ENCODE assay signal across 8 cellular contexts in genomic region chr19:10315335-10316214, GRCh38. TPM values are rescaled to one million over a fixed set of nuclear protein-coding genes. Genes with fewer than 3 reads are reported as not detected.
DNase-seq lines count a peak whose midpoint lies in the region; TF ChIP-seq lines count a peak whose summit lies in the region.

Gene FDX2 (minus strand): TSS chr19:10316015. CDS start chr19:10315996, 19 bp downstream.

- no peak for TF ChIP-seq CTCF in OCI-LY7 (conservative IDR thresholded peaks at IDR 0.05; ENCODE audit: low read length)
- no peak for TF ChIP-seq CTCF in epithelial cell of proximal tubule (conservative IDR thresholded peaks at IDR 0.05; ENCODE audit: low read depth, low read length)

- DNase-seq in HuH-7 (ENCODE audit: low spot score) (peak; percentile 95), OCI-LY7 (ENCODE audit: low spot score) (peak; percentile 86), activated T-cell treated with anti-CD3 and anti-CD28 coated beads for 4 hours (peak; percentile 93), epithelial cell of proximal tubule (ENCODE audit: low read depth) (no peak)
- peak; percentile 90 for DNase-seq in stimulated activated CD8-positive, alpha-beta memory T cell treated with anti-CD3 and anti-CD28 coated beads, Interleukin-4, amount 100 ng/mL, for 24 hours (ENCODE audit: low read depth)

- peak within 1 kb of the TSS; percentile 96 for H3K4me2 ChIP-seq in OCI-LY7 (ENCODE audit: low read length)

- no peaks in the 10 kb centered on the region for H3K9me2 ChIP-seq in OCI-LY7 (ENCODE audit: insufficient read depth, low read length)

- peak within 1 kb of the TSS; percentile 52 to 54 for H3K9ac ChIP-seq in mucosa of rectum (ENCODE audit: low read depth in 1 of 2, low read length in 2 of 2)

- H3K27ac ChIP-seq in ACC112 (ENCODE audit: low read depth, low read length) (peak within 1 kb of the TSS; percentile 14; the same call in 1 of the 2 replicates), OCI-LY7 (ENCODE audit: low read depth, low read length, poor library complexity, severe bottlenecking) (peak within 1 kb of the TSS; percentile 2), mucosa of rectum (ENCODE audit: low read depth in 2 of 2, low read length in 2 of 2) (peak within 1 kb of the TSS in 1 of 2 donors; percentile 52)

- POLR2A ChIA-PET in OCI-LY7 (lab: Charles Lee) = interaction anchor here (0.5 to 0.7 kb wide), 4 partner anchors 18 to 59 kb away, joined by 3 to 5 read pairs (median 4); partner anchors contain the start of gene RAVER1

- H3K4me3 ChIP-seq in ACC112 (ENCODE audit: low read depth, low read length) = peak within 1 kb of the TSS; percentile 87
- H3K4me3 ChIP-seq in OCI-LY7 (ENCODE audit: low read depth, low read length, poor library complexity, severe bottlenecking) = peak within 1 kb of the TSS; percentile 82
- peak within 1 kb of the TSS; percentile 85 for H3K4me3 ChIP-seq in epithelial cell of proximal tubule (ENCODE audit: low read depth, low read length)
- peak within 1 kb of the TSS; percentile 81 to 83 for H3K4me3 ChIP-seq in mucosa of rectum (ENCODE audit: low read length in 2 of 2)

- H3K9me3 ChIP-seq in OCI-LY7 (ENCODE audit: low read length) (no peaks in the 10 kb centered on the region), mucosa of rectum (ENCODE audit: control insufficient read depth in 2 of 2, low read length in 2 of 2) (no peaks in the 10 kb centered on the region)

- H3K4me1 ChIP-seq in ACC112 (ENCODE audit: control insufficient read depth, insufficient read depth, low read length, unreplicated experiment) (no peaks in the 10 kb centered on the region), OCI-LY7 (ENCODE audit: insufficient read depth, low read length, poor library complexity, severe bottlenecking) (peaks cover 13% of the 10 kb centered on the region), mucosa of rectum (ENCODE audit: control insufficient read depth in 2 of 2, insufficient read depth in 2 of 2, low read length in 2 of 2) (peaks cover 5 to 6% of the 10 kb centered on the region in 2 donors)

- H3K79me2 ChIP-seq in ACC112 (ENCODE audit: control insufficient read depth, insufficient read depth, low read length, unreplicated experiment) (peaks cover 6% of the 10 kb centered on the region), OCI-LY7 (ENCODE audit: insufficient read depth, low read depth, low read length) (no peaks in the 10 kb centered on the region)

- CTCF ChIA-PET in OCI-LY7 (lab: Charles Lee; ENCODE audit: unreplicated experiment) = no interaction called here

- H4K20me1 ChIP-seq in OCI-LY7 (ENCODE audit: insufficient read depth, low read length) = no peaks in the 10 kb centered on the region

- H3K36me3 ChIP-seq in ACC112 (ENCODE audit: insufficient read depth, low read length) (no peaks in the 10 kb centered on the region), OCI-LY7 (ENCODE audit: insufficient read depth, low read length) (peaks cover 62% of the 10 kb centered on the region), mucosa of rectum (ENCODE audit: control insufficient read depth in 2 of 2, insufficient read depth in 2 of 2, low read length in 2 of 2) (peaks cover 17 to 22% of the 10 kb centered on the region in 2 donors)

- H2AFZ ChIP-seq in ACC112 (ENCODE audit: low read length, unreplicated experiment) = no peak within 1 kb of the TSS
- peak within 1 kb of the TSS; percentile 65 for H2AFZ ChIP-seq in OCI-LY7 (ENCODE audit: low read length)

- H3K27me3 ChIP-seq in ACC112 (ENCODE audit: insufficient read depth, low read length) (no peaks in the 10 kb centered on the region), mucosa of rectum (ENCODE audit: control insufficient read depth in 2 of 2, insufficient read depth in 2 of 2, low read length in 2 of 2) (no peaks in the 10 kb centered on the region)

- no TSS peak for BruUV-seq in OCI-LY7 (replicated peaks; lab: Mats Ljungman, UMichigan)

- intact Hi-C loops in OCI-LY7 (cut with micrococcal nuclease; ENCODE audit: unreplicated experiment) = no loop called here

- TF ChIP-seq POLR2A in GM18951 (IDR thresholded peaks at IDR 0.05; ENCODE audit: extremely low read depth, insufficient read depth, insufficient read length) = peak; percentile 77

- in situ Hi-C loops in GM18951 (cut with MboI; ENCODE audit: low sequenced_read_pairs, unreplicated experiment) = no loop called here

RNA-seq across cellular contexts. Expression of gene FDX2, which starts in this region (rescaled TPM):
- 17.2 and 28.8 TPM in 2 replicates for total RNA-seq in OCI-LY7 (2014; rRNA removed; shearing (Covaris generic))
- total RNA-seq in OCI-LY7 (2022) (10.4 and 17.1 TPM in 2 replicates), epithelial cell of proximal tubule (48.2 and 57.6 TPM in 2 replicates)
